13 cellular contexts compared by ENCODE assay signal in the genomic region with DNA sequence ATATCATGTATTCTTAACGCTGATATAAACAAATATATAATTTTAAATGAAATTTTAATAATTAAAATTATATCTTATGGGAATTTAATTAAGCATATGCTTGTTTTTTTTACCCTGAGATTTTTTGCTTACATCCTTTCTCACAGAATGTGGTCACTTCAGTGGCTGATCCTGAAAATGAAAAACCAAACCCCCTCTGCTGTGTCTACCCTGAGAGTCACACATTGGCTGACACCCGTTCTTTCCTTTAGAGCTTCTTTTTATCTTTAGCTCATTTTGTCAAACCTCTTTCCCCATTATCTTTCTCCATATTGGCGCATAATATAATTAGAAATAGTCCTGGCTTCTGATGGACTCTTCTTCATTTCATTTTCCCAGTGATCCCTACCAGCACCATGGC. TPM values are rescaled to one million over a fixed set of nuclear protein-coding genes. Genes with fewer than 3 reads are reported as not detected.
A peak's percentile ranks its signal among the peaks of the same experiment; 100 is the strongest.
DNase-seq lines count a peak whose midpoint lies in the region; ATAC-seq, FAIRE-seq and TF ChIP-seq lines count a peak whose summit lies in the region.
"Had no signal": no experiment of that assay in that cellular context is flagged by ENCODE, and none has a peak within 500 bp of the region (broad histone marks: within the 10 kb centered on the region; RNA-seq: fewer than 3 reads in every experiment).

No MANE protein-coding gene starts in this region.

- no peaks in the 10 kb centered on the region for H3K9me1 ChIP-seq in K562 (ENCODE audit: control insufficient read depth, insufficient read depth, low read length)

- H3K4me3 Mint-ChIP-seq in CD4-positive, CD25-positive, alpha-beta regulatory T cell = peak overlapping the region; percentile 5 to 89 (median 61)
- no peak overlapping the region for H3K4me3 Mint-ChIP-seq in T-helper 2 cell treated with Interferon-gamma antibody and Interleukin-4, amounts not matched to agents 5 μg/mL and 100 μg/mL, for 36 hours

- in situ Hi-C loops in K562 (cut with MboI) = loop anchor here (10.0 to 25.0 kb wide), 2 partner anchors 104 to 727 kb away; no protein-coding TSS in a partner anchor

- peak overlapping the region; percentile 66 for H3K27ac ChIP-seq in CD4-positive, CD25-positive, alpha-beta regulatory T cell (ENCODE audit: insufficient read depth, low read length, poor library complexity, severe bottlenecking)
- H3K27ac ChIP-seq in K562 (ENCODE audit: extremely low read depth, low read depth, low read length) (no peak overlapping the region), colonic mucosa (no peak overlapping the region)
- H3K27ac ChIP-seq: psoas muscle had no signal

- no TSS peak for BruUV-seq in K562 (replicated peaks; lab: Mats Ljungman, UMichigan)

- DNase-seq in CD4-positive, CD25-positive, alpha-beta regulatory T cell = no peak
- DNase-seq in K562 (ENCODE audit: extremely low read depth in 1 of 4, low spot score in 3 of 4) (no peak), GM12892 (ENCODE audit: insufficient read length) (no peak), colonic mucosa (no peak)
- no peak for DNase-seq in T-helper 2 cell treated with Interferon-gamma antibody and Interleukin-4, amounts not matched to agents 5 μg/mL and 100 μg/mL, for 36 hours (ENCODE audit: low spot score)
- DNase-seq: mucosa of descending colon; NCI-H226; stimulated activated CD4-positive, alpha-beta T cell treated with anti-CD3 and anti-CD28 coated beads, Interleukin-1b, Interleukin-23, amount 100 ng/mL, for 48 hours had no signal

- no peak for TF ChIP-seq EP300 in K562 (IDR thresholded peaks at IDR 0.05; ENCODE audit: low read length)

- peaks cover 33% of the 10 kb centered on the region for H3K36me3 Mint-ChIP-seq in CD4-positive, CD25-positive, alpha-beta regulatory T cell
- peaks cover 34% of the 10 kb centered on the region for H3K36me3 Mint-ChIP-seq in T-helper 2 cell treated with Interferon-gamma antibody and Interleukin-4, amounts not matched to agents 5 μg/mL and 100 μg/mL, for 36 hours (ENCODE audit: low read depth)

- H3K27me3 Mint-ChIP-seq in CD4-positive, CD25-positive, alpha-beta regulatory T cell = no peaks in the 10 kb centered on the region
- H3K27me3 Mint-ChIP-seq in T-helper 2 cell treated with Interferon-gamma antibody and Interleukin-4, amounts not matched to agents 5 μg/mL and 100 μg/mL, for 36 hours (ENCODE audit: low read depth) = no peaks in the 10 kb centered on the region

- H3K27me3 ChIP-seq in CD4-positive, CD25-positive, alpha-beta regulatory T cell (ENCODE audit: control insufficient read depth, insufficient read depth, low read length) = no peaks in the 10 kb centered on the region
- H3K27me3 ChIP-seq in K562 (ENCODE audit: control insufficient read depth in 2 of 2, insufficient read depth in 2 of 2, low read length in 2 of 2) (no peaks in the 10 kb centered on the region), colonic mucosa (no peaks in the 10 kb centered on the region)

- no peak overlapping the region for H3K4me2 ChIP-seq in K562 (ENCODE audit: insufficient read depth, low read length)

- no peaks in the 10 kb centered on the region for H4K20me1 ChIP-seq in K562 (replicated peaks; ENCODE audit: control insufficient read depth, insufficient read depth, low read length)

- peaks cover 17% of the 10 kb centered on the region for H3K4me1 ChIP-seq in CD4-positive, CD25-positive, alpha-beta regulatory T cell (ENCODE audit: control insufficient read depth, insufficient read depth, low read length, poor library complexity, severe bottlenecking)
- no peaks in the 10 kb centered on the region for H3K4me1 ChIP-seq in K562 (replicated peaks in 1 of 2; ENCODE audit: control insufficient read depth in 2 of 2, insufficient read depth in 2 of 2, low read length in 2 of 2)
- H3K4me1 ChIP-seq in colonic mucosa = no peaks in the 10 kb centered on the region

- TF ChIP-seq POLR2A in K562 (conservative IDR thresholded peaks at IDR 0.05) (no peak), GM12892 (IDR thresholded peaks at IDR 0.05; ENCODE audit: low read depth, low read length) (no peak)

- no peaks in the 10 kb centered on the region for H3K9me3 ChIP-seq in CD4-positive, CD25-positive, alpha-beta regulatory T cell (ENCODE audit: control insufficient read depth in 2 of 2, low read length in 2 of 2)
- no peaks in the 10 kb centered on the region for H3K9me3 ChIP-seq in K562 (replicated peaks; ENCODE audit: control insufficient read depth, insufficient read depth, low read depth, low read length)
- H3K9me3 ChIP-seq in colonic mucosa = no peaks in the 10 kb centered on the region
- H3K9me3 ChIP-seq: mucosa of descending colon, psoas muscle had no signal

- WGBS in K562 (ENCODE audit: insufficient coverage, low coverage, missing lambda C conversion rate) = 83% methylated on average over 3 of the region's 3 CpGs

- ATAC-seq in CD4-positive, CD25-positive, alpha-beta regulatory T cell (ENCODE audit: low read depth in 2 of 2) = no peak
- ATAC-seq in GM19043 (IDR thresholded peaks at IDR 0.05; ENCODE audit: low read depth, unreplicated experiment) (peak; percentile 60), HG03108 (IDR thresholded peaks at IDR 0.05; ENCODE audit: unreplicated experiment) (peak; percentile 50), K562 (no peak), GM19328 (IDR thresholded peaks at IDR 0.05; ENCODE audit: unreplicated experiment) (no peak)
- ATAC-seq: mucosa of descending colon had no signal

- peaks cover 22% of the 10 kb centered on the region for H3K36me3 ChIP-seq in CD4-positive, CD25-positive, alpha-beta regulatory T cell (ENCODE audit: control insufficient read depth, insufficient read depth, low read length)
- H3K36me3 ChIP-seq in K562 (ENCODE audit: control insufficient read depth, insufficient read depth, low read length) (peaks cover 8% of the 10 kb centered on the region; the same call in 1 of the 3 replicates), colonic mucosa (no peaks in the 10 kb centered on the region)

- H3K9me3 Mint-ChIP-seq in CD4-positive, CD25-positive, alpha-beta regulatory T cell = no peaks in the 10 kb centered on the region
- no peaks in the 10 kb centered on the region for H3K9me3 Mint-ChIP-seq in T-helper 2 cell treated with Interferon-gamma antibody and Interleukin-4, amounts not matched to agents 5 μg/mL and 100 μg/mL, for 36 hours

- CTCF ChIA-PET in K562 (lab: Yijun Ruan, JAX; ENCODE audit: low intra/inter-chr PET ratio) = interaction anchor here (0.6 kb wide), 1 partner anchor 125 kb away, joined by 3 read pairs; no protein-coding TSS in a partner anchor

- no peak overlapping the region for H2AFZ ChIP-seq in K562 (ENCODE audit: low read depth, low read length)

- no peak for TF ChIP-seq RAD21 in K562 (CRISPR knock-in tag; conservative IDR thresholded peaks at IDR 0.05 in 1 of 2, IDR thresholded peaks at IDR 0.05 in 1 of 2)

- H3K4me1 Mint-ChIP-seq in CD4-positive, CD25-positive, alpha-beta regulatory T cell = peaks cover 30 to 52% (median 40%) of the 10 kb centered on the region in 4 donors
- peaks cover 24% of the 10 kb centered on the region for H3K4me1 Mint-ChIP-seq in T-helper 2 cell treated with Interferon-gamma antibody and Interleukin-4, amounts not matched to agents 5 μg/mL and 100 μg/mL, for 36 hours (ENCODE audit: low read depth)

- intact Hi-C loops in K562 (cut with micrococcal nuclease) = no loop called here
- intact Hi-C loops in colonic mucosa (cut with DNase I) = no loop called here

- no peak for FAIRE-seq in K562 (lab: Jason Lieb, UNC)
- FAIRE-seq in GM12892 (lab: Jason Lieb, UNC) = no peak
- FAIRE-seq: colon had no signal

- no peaks in the 10 kb centered on the region for H3K79me2 ChIP-seq in K562 (ENCODE audit: control insufficient read depth, insufficient read depth, low read length)

- H3K4me3 ChIP-seq in CD4-positive, CD25-positive, alpha-beta regulatory T cell (ENCODE audit: low read depth, low read length) = no peak overlapping the region
- H3K4me3 ChIP-seq in K562 = no peak overlapping the region
- H3K4me3 ChIP-seq in colonic mucosa = no peak overlapping the region
- H3K4me3 ChIP-seq: mucosa of descending colon had no signal

- POLR2A ChIA-PET in K562 (lab: Yijun Ruan, JAX) = interaction anchor here (1.9 to 3.5 kb wide), 2 partner anchors 10 to 13 kb away, joined by 4 to 22 read pairs; a partner anchor contains a TSS

- H3K9ac ChIP-seq in K562 (ENCODE audit: insufficient read depth in 1 of 2, low read depth in 2 of 2, low read length in 2 of 2) (no peak overlapping the region), colonic mucosa (ENCODE audit: low read depth in 2 of 2, low read length in 2 of 2) (no peak overlapping the region)

- H3K27ac Mint-ChIP-seq in CD4-positive, CD25-positive, alpha-beta regulatory T cell = peak overlapping the region in 2 of 3 donors; percentile 25 to 91
- H3K27ac Mint-ChIP-seq in T-helper 2 cell treated with Interferon-gamma antibody and Interleukin-4, amounts not matched to agents 5 μg/mL and 100 μg/mL, for 36 hours = no peak overlapping the region

- TF ChIP-seq CTCF in K562 (IDR thresholded peaks at IDR 0.05 in 2 of 3, conservative IDR thresholded peaks at IDR 0.05 in 1 of 3; ENCODE audit: insufficient read depth in 2 of 3, low read depth in 1 of 3, low read length in 3 of 3) = no peak
- no peak for TF ChIP-seq CTCF in colonic mucosa (IDR thresholded peaks at IDR 0.05)

RNA-seq across cellular contexts. Expression of a gene that starts 10.8 kb away (rescaled TPM):
- 88.1 TPM for total RNA-seq in CD4-positive, CD25-positive, alpha-beta regulatory T cell
- 100 to 1,000 TPM; 153 to 217 (median 186) TPM for polyA plus RNA-seq in CD4-positive, CD25-positive, alpha-beta regulatory T cell
- 23.3 and 112 TPM in 2 replicates for total RNA-seq in K562 (2011; cell fraction: chromatin; rRNA removed; ENCODE audit: low replicate concordance)
- 24.3 and 27.0 TPM in 2 replicates for total RNA-seq in K562 (2011; cell fraction: nucleolus; rRNA removed)
- 34.6 and 38.8 TPM in 2 replicates for total RNA-seq in K562 (2011; cell fraction: nucleoplasm; rRNA removed)
- total RNA-seq in K562 (2014; rRNA removed) (696 and 1,428 TPM in 2 replicates), K562 (2014; rRNA removed; fragmentation: Illumina TruSeq; extraction: Trizol) (461 and 476 TPM in 2 replicates), K562 (2015; rRNA removed; fragmentation: Illumina TruSeq; extraction: Trizol) (488 and 504 TPM in 2 replicates), K562 (2021) (337 and 346 TPM in 2 replicates), colonic mucosa (100 to 1,000 TPM in 1 of 2 donors, 10 to 100 TPM in 1; 66.9 to 182 TPM)
- polyA plus RNA-seq in K562 (2011; rRNA removed) (96.9 and 147 TPM in 2 replicates), K562 (2014; fragmentation: Illumina TruSeq; extraction: Trizol) (455 and 517 TPM in 2 replicates), K562 (2014; fragmentation: Nextera tagmentation; extraction: Ambion mirVana) (100 to 1,000 TPM; 468 to 510 TPM), K562 (2014; rRNA removed) (1,244 and 1,576 TPM in 2 replicates)
- 33.9 and 55.7 TPM in 2 replicates for polyA plus RNA-seq in K562 (2011; cell fraction: cytosol; rRNA removed)
- 25.6 and 30.5 TPM in 2 replicates for polyA plus RNA-seq in K562 (2011; cell fraction: nucleus; rRNA removed)
- polyA plus RNA-seq in K562 (2012) = 217 and 328 TPM in 2 replicates
- polyA minus RNA-seq in K562 (2011; rRNA and poly(A)+ RNA removed) = 106 and 118 TPM in 2 replicates
- 54.5 and 56.8 TPM in 2 replicates for polyA minus RNA-seq in K562 (2011; cell fraction: cytosol; rRNA and poly(A)+ RNA removed)
- polyA minus RNA-seq in K562 (2011; cell fraction: nucleus; rRNA and poly(A)+ RNA removed) = 30.0 and 70.6 TPM in 2 replicates
- polyA plus RNA-seq in GM12892 (2012; ENCODE audit: missing spikeins) = 142 TPM

RNA-seq across cellular contexts. Expression of a gene that starts 34.2 kb away (rescaled TPM):
- 15.2 TPM for total RNA-seq in CD4-positive, CD25-positive, alpha-beta regulatory T cell
- polyA plus RNA-seq in CD4-positive, CD25-positive, alpha-beta regulatory T cell = 10 to 100 TPM; 60.3 to 83.8 (median 75.2) TPM
- total RNA-seq in K562 (2011; cell fraction: chromatin; rRNA removed; ENCODE audit: low replicate concordance) = 21.1 and 37.3 TPM in 2 replicates
- 16.8 and 19.3 TPM in 2 replicates for total RNA-seq in K562 (2011; cell fraction: nucleolus; rRNA removed)
- 28.0 and 54.0 TPM in 2 replicates for total RNA-seq in K562 (2011; cell fraction: nucleoplasm; rRNA removed)
- total RNA-seq in K562 (2014; rRNA removed) = 36.2 and 54.9 TPM in 2 replicates
- total RNA-seq in K562 (2014; rRNA removed; fragmentation: Illumina TruSeq; extraction: Trizol) = 52.1 and 54.4 TPM in 2 replicates
- total RNA-seq in K562 (2015; rRNA removed; fragmentation: Illumina TruSeq; extraction: Trizol) = 32.5 and 38.1 TPM in 2 replicates
- 50.2 and 51.9 TPM in 2 replicates for total RNA-seq in K562 (2021)
- 64.1 and 78.2 TPM in 2 replicates for polyA plus RNA-seq in K562 (2011; rRNA removed)
- 29.7 and 49.3 TPM in 2 replicates for polyA plus RNA-seq in K562 (2011; cell fraction: cytosol; rRNA removed)
- 45.1 and 60.4 TPM in 2 replicates for polyA plus RNA-seq in K562 (2011; cell fraction: nucleus; rRNA removed)
- 34.4 and 50.9 TPM in 2 replicates for polyA plus RNA-seq in K562 (2012)
- polyA plus RNA-seq in K562 (2014; fragmentation: Illumina TruSeq; extraction: Trizol) = 41.6 and 52.1 TPM in 2 replicates
- polyA plus RNA-seq in K562 (2014; fragmentation: Nextera tagmentation; extraction: Ambion mirVana) = 100 to 1,000 TPM; 215 to 231 TPM
- polyA plus RNA-seq in K562 (2014; rRNA removed) = 55.3 and 74.1 TPM in 2 replicates
- 36.3 and 40.6 TPM in 2 replicates for polyA minus RNA-seq in K562 (2011; rRNA and poly(A)+ RNA removed)
- polyA minus RNA-seq in K562 (2011; cell fraction: cytosol; rRNA and poly(A)+ RNA removed) = 11.5 and 13.2 TPM in 2 replicates
- polyA minus RNA-seq in K562 (2011; cell fraction: nucleus; rRNA and poly(A)+ RNA removed) = 16.8 and 28.3 TPM in 2 replicates
- 36.4 TPM for polyA plus RNA-seq in GM12892 (2012; ENCODE audit: missing spikeins)
- 10 to 100 TPM; 30.4 to 36.2 TPM for total RNA-seq in colonic mucosa

Comparison
In these comparisons a context has a peak if more than half of its experiments do, and no peak if none do; other contexts are left out.
1. ATAC-seq: peak in GM19043 (single experiment) and HG03108 (single experiment); none in CD4-positive, CD25-positive, alpha-beta regulatory T cell (0 of 2), K562 (single experiment) and GM19328 (single experiment).